Comparison of ENCODE assay signal across 15 cellular contexts in genomic region chr5:58404734-58405133, GRCh38. TPM values are rescaled to one million over a fixed set of nuclear protein-coding genes. Genes with fewer than 3 reads are reported as not detected.
DNase-seq lines count a peak whose midpoint lies in the region; ATAC-seq, FAIRE-seq and TF ChIP-seq lines count a peak whose summit lies in the region.
"Had no signal": no experiment of that assay in that cellular context is flagged by ENCODE, and none has a peak within 500 bp of the region (broad histone marks: within the 10 kb centered on the region; RNA-seq: fewer than 3 reads in every experiment).

No MANE protein-coding gene starts in this region.

- TF ChIP-seq POLR2A in esophagus squamous epithelium (IDR thresholded peaks at IDR 0.05): no peak

- H3K4me1 Mint-ChIP-seq in activated CD4-positive, alpha-beta T cell treated with anti-CD3 and anti-CD28 coated beads, Interleukin-2, amount 10 ng/mL, durations not matched to agents 24 days and 14 days: no peaks in the 10 kb centered on the region
- H3K4me1 Mint-ChIP-seq: CD8-positive, alpha-beta memory T cell had no signal

- H2AFZ ChIP-seq in keratinocyte (ENCODE audit: control insufficient read depth, low read length): peak overlapping the region; percentile 34

- no peaks in the 10 kb centered on the region for H3K27me3 ChIP-seq in esophagus squamous epithelium
- H3K27me3 ChIP-seq in keratinocyte (ENCODE audit: control insufficient read depth, extremely low read depth, insufficient read depth, low read length): no peaks in the 10 kb centered on the region
- no peaks in the 10 kb centered on the region for H3K27me3 ChIP-seq in heart right ventricle
- H3K27me3 ChIP-seq: BLaER1 had no signal

- no peak for TF ChIP-seq CTCF in esophagus squamous epithelium (IDR thresholded peaks at IDR 0.05)
- TF ChIP-seq CTCF in keratinocyte (optimal IDR thresholded peaks at IDR 0.05 in 1 of 3, IDR thresholded peaks at IDR 0.05 in 1 of 3, conservative IDR thresholded peaks at IDR 0.05 in 1 of 3; ENCODE audit: extremely low read depth in 1 of 3, insufficient read depth in 2 of 3, low read length in 3 of 3): no peak
- no peak for TF ChIP-seq CTCF in heart right ventricle (IDR thresholded peaks at IDR 0.05)

- peaks cover 2% of the 10 kb centered on the region for H3K27me3 Mint-ChIP-seq in activated CD4-positive, alpha-beta T cell treated with anti-CD3 and anti-CD28 coated beads, Interleukin-2, amount 10 ng/mL, durations not matched to agents 24 days and 14 days

- H3K4me2 ChIP-seq in keratinocyte (ENCODE audit: control insufficient read depth, extremely low read depth, insufficient read depth, low read depth, low read length): peak overlapping the region; percentile 67
- H3K4me2 ChIP-seq: BLaER1 had no signal

- H3K79me2 ChIP-seq in keratinocyte (ENCODE audit: control insufficient read depth, insufficient read depth, low read length): no peaks in the 10 kb centered on the region

- H3K9me3 ChIP-seq in esophagus squamous epithelium (no peaks in the 10 kb centered on the region), keratinocyte (ENCODE audit: control insufficient read depth, low read depth, low read length) (no peaks in the 10 kb centered on the region), heart right ventricle (no peaks in the 10 kb centered on the region)
- H3K9me3 ChIP-seq: BLaER1, Caco-2, HAP-1 had no signal

- H3K9me3 Mint-ChIP-seq in activated CD4-positive, alpha-beta T cell treated with anti-CD3 and anti-CD28 coated beads, Interleukin-2, amount 10 ng/mL, durations not matched to agents 24 days and 14 days: no peaks in the 10 kb centered on the region

- no peak overlapping the region for H3K4me3 ChIP-seq in esophagus squamous epithelium
- H3K4me3 ChIP-seq in keratinocyte (ENCODE audit: control insufficient read depth in 2 of 3, extremely low read depth in 1 of 3, insufficient read depth in 2 of 3, low read depth in 1 of 3, low read length in 3 of 3): no peak overlapping the region
- no peak overlapping the region for H3K4me3 ChIP-seq in heart right ventricle
- H3K4me3 ChIP-seq: BLaER1, HAP-1 had no signal

- ATAC-seq in HG02759 (IDR thresholded peaks at IDR 0.05; ENCODE audit: unreplicated experiment) (no peak), heart right ventricle (no peak)

- H4K20me1 ChIP-seq in keratinocyte (ENCODE audit: control insufficient read depth, extremely low read depth, insufficient read depth, low read length): no peaks in the 10 kb centered on the region
- H4K20me1 ChIP-seq: BLaER1 had no signal

- H3K4me1 ChIP-seq in esophagus squamous epithelium: peaks cover 0 to 69% (median 12%) of the 10 kb centered on the region in 3 donors
- peaks cover 56% of the 10 kb centered on the region for H3K4me1 ChIP-seq in keratinocyte (ENCODE audit: control insufficient read depth, extremely low read depth, insufficient read depth, low read length)
- peaks cover 0 to 6% (median 0%) of the 10 kb centered on the region in 9 donors for H3K4me1 ChIP-seq in heart right ventricle
- H3K4me1 ChIP-seq: BLaER1, Caco-2, HAP-1 had no signal

- dilution Hi-C loops in keratinocyte (cut with MboI; ENCODE audit: extremely low pct_ligation_motif_present, low sequenced_read_pairs): no loop called here

- DNase-seq in activated CD4-positive, alpha-beta T cell treated with anti-CD3 and anti-CD28 coated beads, Interleukin-2, amount 10 ng/mL, durations not matched to agents 24 days and 14 days: peak; percentile 11
- DNase-seq in activated CD4-positive, alpha-beta T cell treated with anti-CD3 and anti-CD28 coated beads for 48 hours: no peak
- DNase-seq in esophagus squamous epithelium (lab: John Stamatoyannopoulos, UW) (no peak), keratinocyte (ENCODE audit: low read depth, low spot score) (no peak), NCI-H524 treated with DMSO at 0.1 percent for 48 hours (lab: John Stamatoyannopoulos, UW) (no peak), heart right ventricle (no peak)
- DNase-seq: Caco-2; CD8-positive, alpha-beta memory T cell; GF-D8 had no signal

- 51% methylated on average over 3 of the region's 3 CpGs for WGBS in esophagus squamous epithelium, 2 donors
- 84 to 87% methylated on average over 3 of the region's 3 CpGs for WGBS in heart right ventricle, 2 donors

- H3K9me1 ChIP-seq in keratinocyte (ENCODE audit: control insufficient read depth, extremely low read depth, insufficient read depth, low read length): no peaks in the 10 kb centered on the region

- no peaks in the 10 kb centered on the region for H3K36me3 Mint-ChIP-seq in activated CD4-positive, alpha-beta T cell treated with anti-CD3 and anti-CD28 coated beads, Interleukin-2, amount 10 ng/mL, durations not matched to agents 24 days and 14 days (ENCODE audit: low read depth)
- H3K36me3 Mint-ChIP-seq: CD8-positive, alpha-beta memory T cell had no signal

- no peak overlapping the region for H3K9ac ChIP-seq in keratinocyte (ENCODE audit: control insufficient read depth, extremely low read depth, insufficient read depth, low read length)
- H3K9ac ChIP-seq: BLaER1 had no signal

- H3K36me3 ChIP-seq in esophagus squamous epithelium: no peaks in the 10 kb centered on the region
- no peaks in the 10 kb centered on the region for H3K36me3 ChIP-seq in keratinocyte (ENCODE audit: control insufficient read depth in 2 of 2, extremely low read depth in 1 of 2, insufficient read depth in 2 of 2, low read length in 2 of 2)
- H3K36me3 ChIP-seq in heart right ventricle: no peaks in the 10 kb centered on the region
- H3K36me3 ChIP-seq: BLaER1, HAP-1 had no signal

- no peak overlapping the region for H3K4me3 Mint-ChIP-seq in activated CD4-positive, alpha-beta T cell treated with anti-CD3 and anti-CD28 coated beads, Interleukin-2, amount 10 ng/mL, durations not matched to agents 24 days and 14 days
- H3K4me3 Mint-ChIP-seq: CD8-positive, alpha-beta memory T cell had no signal

- H3K27ac ChIP-seq in esophagus squamous epithelium: peak overlapping the region; percentile 18 to 64 (median 58)
- peak overlapping the region; percentile 42 for H3K27ac ChIP-seq in keratinocyte (ENCODE audit: control insufficient read depth, insufficient read depth, low read length)
- H3K27ac ChIP-seq in heart right ventricle: no peak overlapping the region
- H3K27ac ChIP-seq: 22Rv1, BLaER1 had no signal

- FAIRE-seq in keratinocyte (lab: Jason Lieb, UNC): no peak
- FAIRE-seq: GM19239, H1 had no signal

- intact Hi-C loops in activated CD4-positive, alpha-beta T cell treated with anti-CD3 and anti-CD28 coated beads, Interleukin-2, amount 10 ng/mL, durations not matched to agents 24 days and 14 days (cut with micrococcal nuclease): no loop called here
- intact Hi-C loops in esophagus squamous epithelium (cut with DNase I): no loop called here
- intact Hi-C loops in heart right ventricle (cut with DNase I): no loop called here

- no peak overlapping the region for H3K27ac Mint-ChIP-seq in activated CD4-positive, alpha-beta T cell treated with anti-CD3 and anti-CD28 coated beads, Interleukin-2, amount 10 ng/mL, durations not matched to agents 24 days and 14 days
- H3K27ac Mint-ChIP-seq: CD8-positive, alpha-beta memory T cell had no signal

RNA-seq across cellular contexts. Expression of gene PLK2, which starts 55.2 kb away (rescaled TPM):
- 25.6 and 30.1 TPM in 2 replicates for total RNA-seq in activated CD4-positive, alpha-beta T cell treated with anti-CD3 and anti-CD28 coated beads, Interleukin-2, amount 10 ng/mL, durations not matched to agents 24 days and 14 days
- 100 to 1,000 TPM; 117 to 227 (median 151) TPM for total RNA-seq in esophagus squamous epithelium
- polyA plus RNA-seq in keratinocyte: 178 to 295 TPM (median 294 TPM) in 3 replicates
- 348 TPM for polyA plus RNA-seq in keratinocyte (2011; ENCODE audit: low read depth)
- 127 and 157 TPM in 2 replicates for polyA plus RNA-seq in keratinocyte (2011; cell fraction: cytosol; rRNA removed)
- 454 and 553 TPM in 2 replicates for polyA plus RNA-seq in keratinocyte (2011; cell fraction: nucleus; rRNA removed)
- 179 and 228 TPM in 2 replicates for polyA plus RNA-seq in keratinocyte (2012; ENCODE audit: low replicate concordance)
- polyA minus RNA-seq in keratinocyte: 214 to 563 TPM (median 490 TPM) in 3 replicates
- polyA minus RNA-seq in keratinocyte (2011; cell fraction: cytosol; rRNA and poly(A)+ RNA removed): 680 TPM
- 876 and 1,175 TPM in 2 replicates for polyA minus RNA-seq in keratinocyte (2011; cell fraction: nucleus; rRNA and poly(A)+ RNA removed)
- 100 to 1,000 TPM in 6 of 10 donors, 10 to 100 TPM in 4; 22.7 to 174 (median 120) TPM for total RNA-seq in heart right ventricle
- 10 to 100 TPM; 11.5 to 35.3 TPM for polyA plus RNA-seq in heart right ventricle

Comparison
In these comparisons a context has a peak if more than half of its experiments do, and no peak if none do; other contexts are left out.
1. H3K27ac ChIP-seq: peak in esophagus squamous epithelium (4 of 4) and keratinocyte (single experiment); none in heart right ventricle (0 of 10).